ENCODE assay signal across 8 cellular contexts in genomic region chr14:73457050-73457934, GRCh38. TPM values are rescaled to one million over a fixed set of nuclear protein-coding genes. Genes with fewer than 3 reads are reported as not detected.
DNase-seq lines count a peak whose midpoint lies in the region; ATAC-seq and TF ChIP-seq lines count a peak whose summit lies in the region.

No MANE protein-coding gene starts in this region.

- peak overlapping the region; percentile 89 for H2AFZ ChIP-seq in PC-3 (ENCODE audit: low read length)

- POLR2A ChIA-PET in PC-3 (lab: Charles Lee; ENCODE audit: unreplicated experiment), result no interaction called here

- H4K20me1 ChIP-seq in PC-3 (ENCODE audit: low read length), result peaks cover 14% of the 10 kb centered on the region

- ATAC-seq in activated CD4-positive, CD25-positive, alpha-beta regulatory T cell treated with anti-CD3 and anti-CD28 coated beads, Interleukin-2, amount 50 U/mL, for 24 hours, result no peak
- ATAC-seq in PC-3 (peak; percentile 14), HG03457 (IDR thresholded peaks at IDR 0.05; ENCODE audit: unreplicated experiment) (no peak), HG03025 (IDR thresholded peaks at IDR 0.05; ENCODE audit: low FRiP score, unreplicated experiment) (no peak)

- no peak overlapping the region for H3K27ac ChIP-seq in PC-3 (ENCODE audit: low read length)

- no peaks in the 10 kb centered on the region for H3K9me2 ChIP-seq in PC-3 (replicated peaks; ENCODE audit: low read length)

- H3K27me3 ChIP-seq in PC-3 (ENCODE audit: low read length) (no peaks in the 10 kb centered on the region), iPS-15b (ENCODE audit: control insufficient read depth, insufficient read depth, low read length) (no peaks in the 10 kb centered on the region)

- H3K9me3 ChIP-seq in PC-3 (ENCODE audit: low read length) (no peaks in the 10 kb centered on the region), iPS-15b (ENCODE audit: control insufficient read depth, insufficient read depth, low read length) (no peaks in the 10 kb centered on the region)

- no peaks in the 10 kb centered on the region for H3F3A ChIP-seq in PC-3 (ENCODE audit: low read length, unreplicated experiment)

- peak overlapping the region; percentile 83 for H3K9ac ChIP-seq in PC-3 (ENCODE audit: low read length)
- peak overlapping the region; percentile 18 for H3K9ac ChIP-seq in iPS-15b (ENCODE audit: low read depth, low read length)

- H3K4me2 ChIP-seq in PC-3 (ENCODE audit: low read length), result peak overlapping the region; percentile 92

- H3K79me2 ChIP-seq in PC-3 (ENCODE audit: low read length), result peaks cover 60% of the 10 kb centered on the region

- H3K4me3 ChIP-seq in PC-3 (ENCODE audit: low read length) (peak overlapping the region; percentile 90), iPS-15b (ENCODE audit: low read depth, low read length) (peak overlapping the region; percentile 72), skeletal muscle cell (ENCODE audit: low read depth, low read length) (peak overlapping the region; percentile 79)

- no peak for TF ChIP-seq CTCF in PC-3 (conservative IDR thresholded peaks at IDR 0.05; ENCODE audit: low read depth, low read length)

- H3K36me3 ChIP-seq in PC-3 (ENCODE audit: low read depth, low read length), result no peaks in the 10 kb centered on the region
- H3K36me3 ChIP-seq in iPS-15b (ENCODE audit: control insufficient read depth, insufficient read depth, low read length), result no peaks in the 10 kb centered on the region

- no TSS peak for BruUV-seq in PC-3 (replicated peaks; lab: Mats Ljungman, UMichigan)

- intact Hi-C loops in PC-3 (cut with micrococcal nuclease), result loop anchor here (5.0 kb wide), 2 partner anchors 145 to 790 kb away; no protein-coding TSS in a partner anchor

- CTCF ChIA-PET in PC-3 (lab: Charles Lee), result interaction anchor here (0.7 to 1.7 kb wide), 2 partner anchors 86 to 284 kb away, joined by 4 to 7 read pairs; no protein-coding TSS in a partner anchor

- H3K4me1 ChIP-seq in PC-3 (ENCODE audit: insufficient read depth, low read length) (peaks cover 41% of the 10 kb centered on the region), iPS-15b (ENCODE audit: control insufficient read depth, insufficient read depth, low read length) (peaks cover 7% of the 10 kb centered on the region)

- peak; percentile 33 for DNase-seq in activated CD4-positive, CD25-positive, alpha-beta regulatory T cell treated with anti-CD3 and anti-CD28 coated beads, Interleukin-2, amount 50 U/mL, for 72 hours
- DNase-seq in PC-3 (peak; percentile 63), astrocyte of the hippocampus (ENCODE audit: low read depth, low spot score) (peak; percentile 56), skeletal muscle cell (ENCODE audit: low read depth) (no peak)

RNA-seq across cellular contexts. Expression of gene NUMB, which starts 1.1 kb away (rescaled TPM):
- total RNA-seq in PC-3 (2014; rRNA removed), result 22.2 and 26.8 TPM in 2 replicates

RNA-seq across cellular contexts. Expression of gene RIOX1, which starts 33.4 kb away (rescaled TPM):
- 27.4 and 34.8 TPM in 2 replicates for total RNA-seq in PC-3 (2014; rRNA removed)
